8 cellular contexts compared by ENCODE assay signal in the genomic region with DNA sequence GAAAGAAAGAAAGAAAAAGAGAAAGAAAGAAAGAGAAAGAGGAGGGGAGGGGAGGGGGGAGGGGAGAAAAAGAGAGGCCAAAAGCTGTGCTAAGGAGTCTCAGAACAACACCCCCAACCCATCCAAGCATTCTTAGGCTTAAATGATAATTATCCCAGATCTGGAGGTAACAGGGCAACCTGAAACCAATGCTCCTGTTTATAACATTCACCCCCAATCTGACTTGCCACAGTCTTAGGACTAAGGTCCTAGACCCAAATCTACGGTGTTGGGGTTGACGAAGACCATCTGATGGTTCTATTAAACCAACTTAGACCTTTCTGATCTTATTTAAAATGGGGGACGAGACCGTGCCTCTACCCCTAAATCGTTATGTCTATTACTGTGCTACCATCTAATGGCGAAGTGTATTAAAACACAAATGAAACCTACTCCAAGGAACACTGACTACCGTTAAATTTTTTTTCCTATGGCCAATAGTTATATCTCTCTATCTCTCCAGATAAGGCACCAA.
DNase-seq lines count a peak whose midpoint lies in the region; ATAC-seq and TF ChIP-seq lines count a peak whose summit lies in the region.

No MANE protein-coding gene starts in this region.

- no peak for TF ChIP-seq CTCF in omental fat pad (IDR thresholded peaks at IDR 0.05)

- ATAC-seq in omental fat pad (ENCODE audit: low FRiP score) (peak; percentile 70), HG03439 (IDR thresholded peaks at IDR 0.05; ENCODE audit: unreplicated experiment) (no peak)

- DNase-seq in COLO829 (ENCODE audit: low spot score) = peak; percentile 86
- DNase-seq in HuH-7 (ENCODE audit: low spot score) = peak; percentile 79
- peak; percentile 70 for DNase-seq in RPMI7951 (ENCODE audit: low read depth)
- peak; percentile 56 for DNase-seq in fibroblast of gingiva (ENCODE audit: low read depth)
- DNase-seq in omental fat pad (ENCODE audit: low spot score) = no peak
- no peak for DNase-seq in T-helper 1 cell
- no peak for DNase-seq in mesenteric fat pad (ENCODE audit: low spot score)

Comparison
In these comparisons a context has a peak if more than half of its experiments do, and no peak if none do; other contexts are left out.
1. DNase-seq: peak in COLO829 (single experiment), HuH-7 (single experiment), RPMI7951 (single experiment) and fibroblast of gingiva (single experiment); none in omental fat pad (single experiment), T-helper 1 cell (0 of 5) and mesenteric fat pad (single experiment).